1 cellular context compared by ENCODE assay signal in genomic region chr17:17900615-17901520, GRCh38.
TF ChIP-seq lines count a peak whose summit lies in the region.

No MANE protein-coding gene starts in this region.

TF ChIP-seq in HepG2, 621 proteins besides CTCF, POLR2A, EP300 and RAD21 (continued from another document):
- no peak for TF ChIP-seq CERS6 (CRISPR knock-in tag; IDR thresholded peaks at IDR 0.05)
- TF ChIP-seq HMG20B (CRISPR knock-in tag; conservative IDR thresholded peaks at IDR 0.05): peak; percentile 52; the same call in 1 of the 2 replicates
- 0 out of 2 replicates have a peak, but pooled peaks have one; percentile 25 for TF ChIP-seq ZNF280D (CRISPR knock-in tag; IDR thresholded peaks at IDR 0.05)
- TF ChIP-seq ZNF609 (CRISPR knock-in tag; IDR thresholded peaks at IDR 0.05; ENCODE audit: borderline replicate concordance): 0 out of 2 replicates have a peak, but pooled peaks have one; percentile 13
- TF ChIP-seq ZNF331 (CRISPR knock-in tag; IDR thresholded peaks at IDR 0.05): peak; percentile 37; the same call in 1 of the 2 replicates
- no peak for TF ChIP-seq PBX3 (CRISPR knock-in tag; IDR thresholded peaks at IDR 0.05; ENCODE audit: borderline replicate concordance)
- TF ChIP-seq ZFP36L1 (CRISPR knock-in tag; IDR thresholded peaks at IDR 0.05): no peak
- peak; percentile 83 for TF ChIP-seq SALL1 (CRISPR knock-in tag; IDR thresholded peaks at IDR 0.05)
- TF ChIP-seq PITX1 (CRISPR knock-in tag; IDR thresholded peaks at IDR 0.05): peak; percentile 81
- TF ChIP-seq ZNF337 (CRISPR knock-in tag; IDR thresholded peaks at IDR 0.05; ENCODE audit: borderline replicate concordance, low read depth): peak; percentile 76; the same call in 1 of the 2 replicates
- no peak for TF ChIP-seq NFIB (CRISPR knock-in tag; IDR thresholded peaks at IDR 0.05; ENCODE audit: borderline replicate concordance)
- 0 out of 2 replicates have a peak, but pooled peaks have one; percentile 35 for TF ChIP-seq ZMYM4 (CRISPR knock-in tag; IDR thresholded peaks at IDR 0.05)
- TF ChIP-seq KLF6 (CRISPR knock-in tag; IDR thresholded peaks at IDR 0.05): no peak
- TF ChIP-seq SNRNP70 (IDR thresholded peaks at IDR 0.05; ENCODE audit: low read depth, low read length): no peak
- TF ChIP-seq ZNF350 (CRISPR knock-in tag; IDR thresholded peaks at IDR 0.05; ENCODE audit: borderline replicate concordance, low read depth): peak; percentile 31; the same call in 1 of the 2 replicates
- peak; percentile 41 for TF ChIP-seq ZBTB33 (CRISPR knock-in tag; IDR thresholded peaks at IDR 0.05)
- TF ChIP-seq ARID4A (CRISPR knock-in tag; IDR thresholded peaks at IDR 0.05; ENCODE audit: borderline replicate concordance): peak; percentile 43; the same call in 1 of the 2 replicates
- peak; percentile 75; the same call in 1 of the 2 replicates for TF ChIP-seq TBX2 (CRISPR knock-in tag; IDR thresholded peaks at IDR 0.05; ENCODE audit: borderline replicate concordance)
- TF ChIP-seq ZNF792 (CRISPR knock-in tag; IDR thresholded peaks at IDR 0.05): peak; percentile 74; the same call in 1 of the 2 replicates
- TF ChIP-seq GPN1 (CRISPR knock-in tag; IDR thresholded peaks at IDR 0.05; ENCODE audit: borderline replicate concordance): no peak
- no peak for TF ChIP-seq ZNF740 (CRISPR knock-in tag; IDR thresholded peaks at IDR 0.05)
- no peak for TF ChIP-seq ZNF235 (CRISPR knock-in tag; IDR thresholded peaks at IDR 0.05; ENCODE audit: borderline replicate concordance)
- TF ChIP-seq ZNF501 (CRISPR knock-in tag; IDR thresholded peaks at IDR 0.05): 0 out of 2 replicates have a peak, but pooled peaks have one; percentile 22
- no peak for TF ChIP-seq SNAPC2 (CRISPR knock-in tag; IDR thresholded peaks at IDR 0.05)
- TF ChIP-seq TAF1 (CRISPR knock-in tag; IDR thresholded peaks at IDR 0.05): no peak
- TF ChIP-seq FOSL1 (CRISPR knock-in tag; IDR thresholded peaks at IDR 0.05; ENCODE audit: borderline replicate concordance): no peak
- TF ChIP-seq ZNF879 (CRISPR knock-in tag; IDR thresholded peaks at IDR 0.05): no peak
- no peak for TF ChIP-seq ARID2 (CRISPR knock-in tag; IDR thresholded peaks at IDR 0.05; ENCODE audit: borderline replicate concordance)
- TF ChIP-seq ZNF224 (CRISPR knock-in tag; IDR thresholded peaks at IDR 0.05): no peak
- 0 out of 2 replicates have a peak, but pooled peaks have one; percentile 13 for TF ChIP-seq DRAP1 (CRISPR knock-in tag; IDR thresholded peaks at IDR 0.05)
- TF ChIP-seq ZNF776 (CRISPR knock-in tag; IDR thresholded peaks at IDR 0.05): no peak
- TF ChIP-seq ETV5 (CRISPR knock-in tag; IDR thresholded peaks at IDR 0.05; ENCODE audit: borderline replicate concordance): peak; percentile 52; the same call in 1 of the 2 replicates
- TF ChIP-seq ZHX1 (CRISPR knock-in tag; IDR thresholded peaks at IDR 0.05; ENCODE audit: low read depth): no peak
- TF ChIP-seq CHD4 (IDR thresholded peaks at IDR 0.05; ENCODE audit: borderline replicate concordance, low read length): no peak; the same call in 1 of the 2 replicates
- no peak for TF ChIP-seq ZNF205 (CRISPR knock-in tag; IDR thresholded peaks at IDR 0.05)
- TF ChIP-seq ZNF292 (CRISPR knock-in tag; IDR thresholded peaks at IDR 0.05; ENCODE audit: borderline replicate concordance, low read depth): peak; percentile 62; the same call in 1 of the 2 replicates
- TF ChIP-seq ZNF614 (CRISPR knock-in tag; IDR thresholded peaks at IDR 0.05; ENCODE audit: borderline replicate concordance): peak; percentile 81; the same call in 1 of the 2 replicates
